8 cellular contexts compared by ENCODE assay signal in genomic region chr22:38870791-38871359, GRCh38. TPM values are rescaled to one million over a fixed set of nuclear protein-coding genes. Genes with fewer than 3 reads are reported as not detected.
DNase-seq lines count a peak whose midpoint lies in the region; ATAC-seq, FAIRE-seq and TF ChIP-seq lines count a peak whose summit lies in the region.

No MANE protein-coding gene starts in this region.

- H3K27ac ChIP-seq in GM23248 = no peak overlapping the region
- peak overlapping the region; percentile 85 for H3K27ac ChIP-seq in right cardiac atrium (ENCODE audit: low read length)
- peak overlapping the region in 1 of 2 donors; percentile 63 for H3K27ac ChIP-seq in small intestine (ENCODE audit: low read depth in 1 of 2, low read length in 1 of 2)

- H3K9me3 ChIP-seq in GM23248 (ENCODE audit: low read depth) = no peaks in the 10 kb centered on the region
- H3K9me3 ChIP-seq in right cardiac atrium (ENCODE audit: control insufficient read depth, low read length) = no peaks in the 10 kb centered on the region
- no peaks in the 10 kb centered on the region for H3K9me3 ChIP-seq in small intestine (ENCODE audit: control insufficient read depth, low read depth)

- H2AFZ ChIP-seq in GM23248 = peak overlapping the region; percentile 84

- H3K4me3 ChIP-seq in GM23248 (peak overlapping the region; percentile 79), right cardiac atrium (ENCODE audit: low read length) (peak overlapping the region; percentile 98), small intestine (ENCODE audit: low read depth in 1 of 2, low read length in 2 of 2) (peak overlapping the region; percentile 63 to 64)

- H3K79me2 ChIP-seq in GM23248 (ENCODE audit: insufficient read depth) = peaks cover 9% of the 10 kb centered on the region

- H3K4me2 ChIP-seq in GM23248 (ENCODE audit: unreplicated experiment) = peak overlapping the region; percentile 78

- H3F3A ChIP-seq in GM23248 (ENCODE audit: insufficient read depth) = no peaks in the 10 kb centered on the region

- no peak for ATAC-seq in activated B cell treated with CpG ODN at 0.5 μM for 24 hours (ENCODE audit: low read depth)
- no peak for ATAC-seq in right cardiac atrium
- ATAC-seq in activated CD4-positive, CD25-positive, alpha-beta regulatory T cell treated with anti-CD3 and anti-CD28 coated beads, Interleukin-2, amount 50 U/mL, for 24 hours = no peak

- no peak for FAIRE-seq in small intestine (lab: Jason Lieb, UNC)

- H3K4me3 Mint-ChIP-seq in activated B cell treated with CpG ODN at 0.5 μM for 24 hours = peak overlapping the region; percentile 91

- no peaks in the 10 kb centered on the region for H4K20me1 ChIP-seq in GM23248 (ENCODE audit: insufficient read depth)

- H3K36me3 Mint-ChIP-seq in activated B cell treated with CpG ODN at 0.5 μM for 24 hours (ENCODE audit: low read depth) = peaks cover 19% of the 10 kb centered on the region

- intact Hi-C loops in activated B cell treated with CpG ODN at 0.5 μM for 24 hours (cut with micrococcal nuclease) = loop anchor here (1.0 to 10.0 kb wide), 7 partner anchors 132 to 1266 kb away; partner anchors contain the start of genes GGA1, PICK1 and RPS19BP1
- intact Hi-C loops in right cardiac atrium (cut with DNase I) = loop anchor here in 3 of 4 donors (5.0 to 10.0 kb wide), 4 partner anchors 54 to 251 kb away; no protein-coding TSS in a partner anchor

- POLR2A ChIA-PET in activated B cell treated with CpG ODN at 0.5 μM for 24 hours (lab: Charles Lee) = interaction anchor here (0.7 to 3.5 kb wide), 12 partner anchors 27 to 818 kb away, joined by 3 to 27 read pairs (median 4); partner anchors contain the start of genes APOBEC3B, NPTXR, RPL3 and RPS19BP1

- no peaks in the 10 kb centered on the region for H3K27me3 Mint-ChIP-seq in activated B cell treated with CpG ODN at 0.5 μM for 24 hours

- H3K9ac ChIP-seq in GM23248 = peak overlapping the region; percentile 84

- H3K4me1 ChIP-seq in GM23248 (ENCODE audit: insufficient read depth) = peaks cover 6% of the 10 kb centered on the region
- peaks cover 2% of the 10 kb centered on the region for H3K4me1 ChIP-seq in right cardiac atrium (ENCODE audit: control insufficient read depth, insufficient read depth, low read length)
- no peaks in the 10 kb centered on the region for H3K4me1 ChIP-seq in small intestine (ENCODE audit: control insufficient read depth in 2 of 2, insufficient read depth in 1 of 2, low read depth in 1 of 2, low read length in 1 of 2)

- no peak for TF ChIP-seq CTCF in activated B cell treated with CpG ODN at 0.5 μM for 24 hours (IDR thresholded peaks at IDR 0.05)

- no peaks in the 10 kb centered on the region for H3K9me2 ChIP-seq in GM23248 (ENCODE audit: insufficient read depth)

- 27 to 30% methylated on average over 2 of the region's 2 CpGs for WGBS in GM23248 (ENCODE audit: low coverage in 1 of 2, low lambda C conversion rate in 2 of 2, missing lambda C conversion rate in 2 of 2), 2 experiments
- WGBS in right cardiac atrium = 20% methylated on average over 2 of the region's 2 CpGs
- 9 to 21% (median 21%) methylated on average over 2 of the region's 2 CpGs for WGBS in small intestine, 3 donors

- no peaks in the 10 kb centered on the region for H3K27me3 ChIP-seq in GM23248 (replicated peaks; ENCODE audit: insufficient read depth)
- no peaks in the 10 kb centered on the region for H3K27me3 ChIP-seq in right cardiac atrium (ENCODE audit: control insufficient read depth, insufficient read depth)
- H3K27me3 ChIP-seq in small intestine (ENCODE audit: control insufficient read depth in 2 of 2, insufficient read depth in 2 of 2, low read length in 2 of 2) = peaks cover 0 to 3% of the 10 kb centered on the region in 2 donors

- CTCF ChIA-PET in activated B cell treated with CpG ODN at 0.5 μM for 24 hours (lab: Charles Lee) = interaction anchor here (0.7 to 7.4 kb wide), 25 partner anchors 9 to 447 kb away, joined by 3 to 132 read pairs (median 5); partner anchors contain the start of gene APOBEC3B

- no peaks in the 10 kb centered on the region for H3K36me3 ChIP-seq in GM23248 (ENCODE audit: low read depth)
- H3K36me3 ChIP-seq in small intestine (ENCODE audit: control insufficient read depth in 2 of 2, insufficient read depth in 2 of 2, low read length in 2 of 2) = peaks cover 0 to 7% of the 10 kb centered on the region in 2 donors

- peaks cover 53% of the 10 kb centered on the region for H3K4me1 Mint-ChIP-seq in activated B cell treated with CpG ODN at 0.5 μM for 24 hours

- in situ Hi-C loops in GM23248 (cut with MboI) = loop anchor here (10.0 kb wide), 2 partner anchors 134 to 244 kb away; no protein-coding TSS in a partner anchor

- no peaks in the 10 kb centered on the region for H3K9me3 Mint-ChIP-seq in activated B cell treated with CpG ODN at 0.5 μM for 24 hours

- peak overlapping the region; percentile 83 for H3K27ac Mint-ChIP-seq in activated B cell treated with CpG ODN at 0.5 μM for 24 hours

- DNase-seq in GM23248 (peak; percentile 29), activated B cell treated with CpG ODN at 0.5 μM for 24 hours (no peak), right cardiac atrium (no peak), small intestine (no peak), NCI-H345 treated with DMSO at 0.1 percent for 48 hours (lab: John Stamatoyannopoulos, UW; ENCODE audit: unreplicated experiment) (no peak), OCI-M1 (lab: John Stamatoyannopoulos, UW) (no peak), DMS114 treated with DMSO at 0.1 percent for 48 hours (lab: John Stamatoyannopoulos, UW; ENCODE audit: unreplicated experiment) (no peak)

RNA-seq across cellular contexts. Expression of gene CBX6, which starts 1.1 kb away (rescaled TPM):
- 52.1 and 52.7 TPM in 2 replicates for total RNA-seq in GM23248 (2014; rRNA removed; shearing (Covaris generic))
- 51.9 and 55.8 TPM in 2 replicates for polyA plus RNA-seq in GM23248 (2016; fragmentation: Nextera tagmentation; extraction: Ambion mirVana)
- total RNA-seq in activated B cell treated with CpG ODN at 0.5 μM for 24 hours = 65.6 and 71.8 TPM in 2 replicates
- total RNA-seq in right cardiac atrium = 10 to 100 TPM; 50.9 to 65.9 (median 56.6) TPM
- polyA plus RNA-seq in right cardiac atrium = 27.0 TPM
- polyA plus RNA-seq in small intestine = 10 to 100 TPM in 1 of 3 donors, 1 to 10 TPM in 2; 1.1 to 15.9 (median 3.0) TPM

RNA-seq across cellular contexts. Expression of gene NPTXR, which starts 27.0 kb away (rescaled TPM):
- 2.7 and 4.2 TPM in 2 replicates for total RNA-seq in GM23248 (2014; rRNA removed; shearing (Covaris generic))
- 0.99 TPM in 2 replicates for polyA plus RNA-seq in GM23248 (2016; fragmentation: Nextera tagmentation; extraction: Ambion mirVana)
- total RNA-seq in activated B cell treated with CpG ODN at 0.5 μM for 24 hours = 0.07 and 0.13 TPM in 2 replicates
- total RNA-seq in right cardiac atrium = 10 to 100 TPM; 23.8 to 51.1 (median 38.4) TPM
- 32.3 TPM for polyA plus RNA-seq in right cardiac atrium
- 1 to 10 TPM in 1 of 3 donors, under 1 TPM in 2; 0.22 to 4.2 (median 0.27) TPM for polyA plus RNA-seq in small intestine
